ENCODE assay signal across 8 cellular contexts in genomic region chr3:129315386-129315991, GRCh38. TPM values are rescaled to one million over a fixed set of nuclear protein-coding genes. Genes with fewer than 3 reads are reported as not detected.
DNase-seq lines count a peak whose midpoint lies in the region; ATAC-seq and TF ChIP-seq lines count a peak whose summit lies in the region.

No MANE protein-coding gene starts in this region.

- POLR2A ChIA-PET in CD8-positive, alpha-beta memory T cell (lab: Charles Lee), result interaction anchor here (0.7 to 5.5 kb wide), 14 partner anchors 32 to 579 kb away, joined by 3 to 55 read pairs (median 5); partner anchors contain the start of genes CNBP, COPG1, HMCES and IFT122

- peaks cover 0 to 4% (median 0%) of the 10 kb centered on the region in 3 donors for H3K36me3 Mint-ChIP-seq in CD8-positive, alpha-beta memory T cell
- H3K36me3 Mint-ChIP-seq in mesothelial cell of epicardium, result peaks cover 3% of the 10 kb centered on the region

- H3K4me1 Mint-ChIP-seq in CD8-positive, alpha-beta memory T cell, result peaks cover 21 to 34% (median 29%) of the 10 kb centered on the region in 3 donors
- H3K4me1 Mint-ChIP-seq in mesothelial cell of epicardium, result peaks cover 14% of the 10 kb centered on the region

- H3K27me3 Mint-ChIP-seq in CD8-positive, alpha-beta memory T cell, result peaks cover 0 to 3% of the 10 kb centered on the region in 2 donors
- H3K27me3 Mint-ChIP-seq in mesothelial cell of epicardium (ENCODE audit: low read depth), result no peaks in the 10 kb centered on the region

- ATAC-seq in HG02981 (IDR thresholded peaks at IDR 0.05; ENCODE audit: unreplicated experiment) (peak; percentile 4), thoracic aorta (ENCODE audit: insufficient number of reproducible peaks, low FRiP score, low read depth) (no peak)

- DNase-seq in CD8-positive, alpha-beta memory T cell, result peak in 4 of 5 donors; percentile 8 to 48 (median 22)
- peak; percentile 53 for DNase-seq in activated CD4-positive, CD25-positive, alpha-beta regulatory T cell treated with anti-CD3 and anti-CD28 coated beads, Interleukin-2, amount 50 U/mL, for 72 hours
- DNase-seq in effector CD4-positive, alpha-beta T cell, result peak; percentile 12
- DNase-seq in mesothelial cell of epicardium (ENCODE audit: low spot score in 2 of 2, unreplicated experiment in 2 of 2) (peak in 1 of 2 experiments; percentile 58), thoracic aorta (ENCODE audit: low spot score) (no peak), DMS114 treated with DMSO at 0.1 percent for 48 hours (lab: John Stamatoyannopoulos, UW; ENCODE audit: unreplicated experiment) (no peak), medulla oblongata (ENCODE audit: extremely low spot score) (no peak)

- H3K4me1 ChIP-seq in CD8-positive, alpha-beta memory T cell (ENCODE audit: insufficient read depth, low read length), result peaks cover 23% of the 10 kb centered on the region
- H3K4me1 ChIP-seq in thoracic aorta (ENCODE audit: control insufficient read depth in 1 of 2, low read depth in 2 of 2), result peaks cover 15 to 25% of the 10 kb centered on the region in 2 donors

- no peaks in the 10 kb centered on the region for H3K36me3 ChIP-seq in CD8-positive, alpha-beta memory T cell (ENCODE audit: insufficient read depth, low read length)
- H3K36me3 ChIP-seq in thoracic aorta, result no peaks in the 10 kb centered on the region

- CTCF ChIA-PET in CD8-positive, alpha-beta memory T cell (lab: Charles Lee), result interaction anchor here (0.8 to 2.9 kb wide), 25 partner anchors 9 to 345 kb away, joined by 3 to 13 read pairs (median 5); partner anchors contain the start of genes CNBP, COPG1 and HMCES

- H3K27ac ChIP-seq in CD8-positive, alpha-beta memory T cell (ENCODE audit: low read depth, low read length), result peak overlapping the region; percentile 73
- H3K27ac ChIP-seq in thoracic aorta, result peak overlapping the region; percentile 88 to 94

- H3K9me3 ChIP-seq in CD8-positive, alpha-beta memory T cell (ENCODE audit: low read length), result no peaks in the 10 kb centered on the region
- H3K9me3 ChIP-seq in thoracic aorta, result no peaks in the 10 kb centered on the region

- H3K4me3 Mint-ChIP-seq in CD8-positive, alpha-beta memory T cell, result peak overlapping the region; percentile 91 to 98 (median 95)
- peak overlapping the region; percentile 89 for H3K4me3 Mint-ChIP-seq in mesothelial cell of epicardium

- H3K9me3 Mint-ChIP-seq in CD8-positive, alpha-beta memory T cell, result no peaks in the 10 kb centered on the region
- H3K9me3 Mint-ChIP-seq in mesothelial cell of epicardium, result no peaks in the 10 kb centered on the region

- peak overlapping the region; percentile 54 to 95 (median 80) for H3K27ac Mint-ChIP-seq in CD8-positive, alpha-beta memory T cell
- peak overlapping the region; percentile 88 for H3K27ac Mint-ChIP-seq in mesothelial cell of epicardium

- no peaks in the 10 kb centered on the region for H3K27me3 ChIP-seq in CD8-positive, alpha-beta memory T cell (ENCODE audit: insufficient read depth, low read length, poor library complexity, severe bottlenecking)
- no peaks in the 10 kb centered on the region for H3K27me3 ChIP-seq in thoracic aorta (replicated peaks; ENCODE audit: insufficient read depth)

- peak overlapping the region; percentile 83 for H3K4me3 ChIP-seq in CD8-positive, alpha-beta memory T cell (ENCODE audit: low read length)
- peak overlapping the region; percentile 96 for H3K4me3 ChIP-seq in thoracic aorta

- TF ChIP-seq CTCF in mesothelial cell of epicardium (IDR thresholded peaks at IDR 0.05; ENCODE audit: unreplicated experiment) (no peak), thoracic aorta (IDR thresholded peaks at IDR 0.05) (no peak)

RNA-seq across cellular contexts. Expression of gene HMCES, which starts 36.8 kb away (rescaled TPM):
- total RNA-seq in CD8-positive, alpha-beta memory T cell, result 10 to 100 TPM; 64.3 to 64.6 TPM
- 97.9 TPM for polyA plus RNA-seq in CD8-positive, alpha-beta memory T cell
- total RNA-seq in mesothelial cell of epicardium (26.6 to 31.1 TPM (median 29.6 TPM) in 3 replicates), thoracic aorta (10 to 100 TPM; 12.0 to 23.9 TPM)

Comparison
In these comparisons a context has a peak if more than half of its experiments do, and no peak if none do; other contexts are left out.
1. DNase-seq: peak in CD8-positive, alpha-beta memory T cell (4 of 5), activated CD4-positive, CD25-positive, alpha-beta regulatory T cell treated with anti-CD3 and anti-CD28 coated beads, Interleukin-2, amount 50 U/mL, for 72 hours (single experiment) and effector CD4-positive, alpha-beta T cell (single experiment); none in thoracic aorta (single experiment), DMS114 treated with DMSO at 0.1 percent for 48 hours (single experiment) and medulla oblongata (single experiment).